Comparison of ENCODE assay signal across 18 cellular contexts in genomic region chr2:237184923-237185580, GRCh38.
DNase-seq lines count a peak whose midpoint lies in the region; ATAC-seq and TF ChIP-seq lines count a peak whose summit lies in the region.
"Had no signal": no experiment of that assay in that cellular context is flagged by ENCODE, and none has a peak within 500 bp of the region (broad histone marks: within the 10 kb centered on the region; RNA-seq: fewer than 3 reads in every experiment).

No MANE protein-coding gene starts in this region.

- H3F3A ChIP-seq in SK-N-SH (replicated peaks; ENCODE audit: insufficient read depth) (peaks cover 3% of the 10 kb centered on the region), PC-3 (ENCODE audit: low read length, unreplicated experiment) (no peaks in the 10 kb centered on the region)

- no peak for TF ChIP-seq POLR2A in uterus (IDR thresholded peaks at IDR 0.05)

- ATAC-seq in SK-N-SH treated with all-trans-retinoic acid at 6 μM for 48 hours (peak; percentile 44; the same call in 1 of the 3 replicates), PC-3 (no peak; the same call in 1 of the 2 replicates)
- ATAC-seq: GM23338, K562 had no signal

- TF ChIP-seq EP300 in SK-N-SH (IDR thresholded peaks at IDR 0.05; ENCODE audit: borderline replicate concordance in 1 of 2, low read depth in 1 of 2, low read length in 1 of 2): no peak

- H3K79me2 ChIP-seq in SK-N-SH (ENCODE audit: insufficient read depth) (no peaks in the 10 kb centered on the region), PC-3 (ENCODE audit: low read length) (no peaks in the 10 kb centered on the region)

- H3K9me2 ChIP-seq in SK-N-SH (no peaks in the 10 kb centered on the region), PC-3 (replicated peaks; ENCODE audit: low read length) (no peaks in the 10 kb centered on the region)

- intact Hi-C loops in PC-3 (cut with micrococcal nuclease) (no loop called here), uterus (cut with DNase I; ENCODE audit: low total_unique reads) (no loop called here)

- no peak for TF ChIP-seq RAD21 in SK-N-SH (IDR thresholded peaks at IDR 0.05; ENCODE audit: low read length)

- no peak for DNase-seq in SK-N-SH
- no peak for DNase-seq in PC-3
- no peak for DNase-seq in mesothelial cell of epicardium (ENCODE audit: low spot score in 2 of 2, unreplicated experiment in 2 of 2)
- no peak for DNase-seq in uterus
- DNase-seq in stimulated activated CD4-positive, alpha-beta T cell treated with anti-CD3 and anti-CD28 coated beads, Interleukin-2, amount 100 ng/mL, for 48 hours: no peak
- DNase-seq in NCI-H1105 (lab: John Stamatoyannopoulos, UW): no peak
- no peak for DNase-seq in NOMO-1 (lab: John Stamatoyannopoulos, UW; ENCODE audit: unreplicated experiment in 2 of 2)
- DNase-seq: C1 segment of cervical spinal cord, DMS79 treated with DMSO at 0.1 percent for 48 hours, GF-D8, NCI-H1436 treated with DMSO at 0.1 percent for 48 hours, NCI-H2029 treated with DMSO at 0.1 percent for 48 hours, NCI-H510A treated with DMSO at 0.1 percent for 48 hours, Right ventricle myocardium superior had no signal

- H3K9ac ChIP-seq in SK-N-SH (no peak overlapping the region), PC-3 (ENCODE audit: low read length) (no peak overlapping the region)

- H2AFZ ChIP-seq in SK-N-SH (ENCODE audit: low read depth) (no peak overlapping the region; the same call in 1 of the 2 replicates), PC-3 (ENCODE audit: low read length) (no peak overlapping the region)
- H2AFZ ChIP-seq: GM23338 had no signal

- peak overlapping the region in 1 of 2 experiments; percentile 26; a peak in 1 of 4 replicates for H3K27ac ChIP-seq in SK-N-SH (ENCODE audit: low read depth in 2 of 2, low read length in 1 of 2)
- H3K27ac ChIP-seq in PC-3 (ENCODE audit: low read length): peak overlapping the region; percentile 51
- peak overlapping the region; percentile 2 to 7 for H3K27ac ChIP-seq in uterus
- H3K27ac ChIP-seq: 22Rv1 had no signal

- BruUV-seq in PC-3 (replicated peaks; lab: Mats Ljungman, UMichigan): no TSS peak

- no peak overlapping the region for H3K4me3 Mint-ChIP-seq in mesothelial cell of epicardium
- H3K4me3 Mint-ChIP-seq: GM23338 had no signal

- CTCF ChIA-PET in SK-N-SH (lab: Yijun Ruan, JAX) (interaction anchor here (0.7 to 1.7 kb wide), 2 partner anchors 20 to 1013 kb away, joined by 3 read pairs; no protein-coding TSS in a partner anchor), PC-3 (lab: Charles Lee) (no interaction called here)

- H3K36me3 ChIP-seq in SK-N-SH (replicated peaks in 1 of 2; ENCODE audit: control insufficient read depth in 1 of 2, insufficient read depth in 2 of 2, low read length in 1 of 2) (no peaks in the 10 kb centered on the region), PC-3 (ENCODE audit: low read depth, low read length) (no peaks in the 10 kb centered on the region), uterus (no peaks in the 10 kb centered on the region)

- TF ChIP-seq CTCF in SK-N-SH (IDR thresholded peaks at IDR 0.05) (no peak), PC-3 (conservative IDR thresholded peaks at IDR 0.05; ENCODE audit: low read depth, low read length) (no peak), mesothelial cell of epicardium (IDR thresholded peaks at IDR 0.05; ENCODE audit: unreplicated experiment) (no peak), uterus (IDR thresholded peaks at IDR 0.05) (no peak)

- H3K27ac Mint-ChIP-seq in mesothelial cell of epicardium: peak overlapping the region; percentile 60
- H3K27ac Mint-ChIP-seq: GM23338 had no signal

- POLR2A ChIA-PET in SK-N-SH (lab: Yijun Ruan, JAX): no interaction called here
- POLR2A ChIA-PET in PC-3 (lab: Charles Lee; ENCODE audit: unreplicated experiment): no interaction called here

- H3K9me3 ChIP-seq in SK-N-SH (no peaks in the 10 kb centered on the region), PC-3 (ENCODE audit: low read length) (no peaks in the 10 kb centered on the region), uterus (no peaks in the 10 kb centered on the region)

- no peaks in the 10 kb centered on the region for H3K27me3 Mint-ChIP-seq in mesothelial cell of epicardium (ENCODE audit: low read depth)

- H4K20me1 ChIP-seq in SK-N-SH (ENCODE audit: insufficient read depth): no peaks in the 10 kb centered on the region
- H4K20me1 ChIP-seq in PC-3 (ENCODE audit: low read length): no peaks in the 10 kb centered on the region

- H3K4me1 ChIP-seq in SK-N-SH (ENCODE audit: control insufficient read depth in 1 of 2, insufficient read depth in 2 of 2, low read depth in 1 of 2, low read length in 1 of 2): 0 out of 4 replicates have a peak, but pooled peaks cover 0 to 2% of the 10 kb centered on the region in 2 experiments
- H3K4me1 ChIP-seq in PC-3 (ENCODE audit: insufficient read depth, low read length): peaks cover 16% of the 10 kb centered on the region
- H3K4me1 ChIP-seq in uterus: peaks cover 0 to 11% of the 10 kb centered on the region in 2 donors

- no peak overlapping the region for H3K4me2 ChIP-seq in SK-N-SH
- peak overlapping the region; percentile 51 for H3K4me2 ChIP-seq in PC-3 (ENCODE audit: low read length)
- H3K4me2 ChIP-seq: GM23338 had no signal

- H3K9me3 Mint-ChIP-seq in mesothelial cell of epicardium: peaks cover 7% of the 10 kb centered on the region

- WGBS in SK-N-SH (ENCODE audit: low lambda C conversion rate): 89% methylated on average over 11 of the region's 11 CpGs

- peaks cover 27% of the 10 kb centered on the region for H3K4me1 Mint-ChIP-seq in mesothelial cell of epicardium
- H3K4me1 Mint-ChIP-seq: GM23338 had no signal

- no peaks in the 10 kb centered on the region for H3K36me3 Mint-ChIP-seq in mesothelial cell of epicardium

- no peak overlapping the region for H3K4me3 ChIP-seq in SK-N-SH (ENCODE audit: low read depth in 2 of 2, low read length in 1 of 2)
- H3K4me3 ChIP-seq in PC-3 (ENCODE audit: low read length): no peak overlapping the region
- H3K4me3 ChIP-seq in uterus: no peak overlapping the region
- H3K4me3 ChIP-seq: GM23338, K562 had no signal

- H3K27me3 ChIP-seq in SK-N-SH (ENCODE audit: insufficient read depth): no peaks in the 10 kb centered on the region
- H3K27me3 ChIP-seq in PC-3 (ENCODE audit: low read length): no peaks in the 10 kb centered on the region
- H3K27me3 ChIP-seq in uterus: no peaks in the 10 kb centered on the region

TF ChIP-seq in SK-N-SH treated with all-trans-retinoic acid at 6 μM for 48 hours, 23 proteins besides CTCF, POLR2A, EP300 and RAD21:
- no peak for TF ChIP-seq CSRNP3 (CRISPR knock-in tag; IDR thresholded peaks at IDR 0.05)
- no peak for TF ChIP-seq OSR1 (CRISPR knock-in tag; IDR thresholded peaks at IDR 0.05)
TF ChIP-seq in SK-N-SH treated with all-trans-retinoic acid at 6 μM for 48 hours: peak in this region for 0.

TF ChIP-seq in SK-N-SH, 30 proteins besides CTCF, POLR2A, EP300 and RAD21:
- TF ChIP-seq JUND (IDR thresholded peaks at IDR 0.05) (no peak), USF1 (IDR thresholded peaks at IDR 0.05; ENCODE audit: borderline replicate concordance, low read depth) (no peak), USF2 (IDR thresholded peaks at IDR 0.05; ENCODE audit: borderline replicate concordance, low read depth, low read length) (no peak), TAF1 (IDR thresholded peaks at IDR 0.05; ENCODE audit: borderline replicate concordance, low read depth, low read length) (no peak), FOXJ3 (CRISPR knock-in tag; IDR thresholded peaks at IDR 0.05) (no peak)
TF ChIP-seq in SK-N-SH: peak in this region for 0.
